Comparison of ENCODE assay signal across 21 cellular contexts in genomic region chr12:70948976-70949336, GRCh38. TPM values are rescaled to one million over a fixed set of nuclear protein-coding genes. Genes with fewer than 3 reads are reported as not detected.
DNase-seq lines count a peak whose midpoint lies in the region; ATAC-seq and TF ChIP-seq lines count a peak whose summit lies in the region.
"Had no signal": no experiment of that assay in that cellular context is flagged by ENCODE, and none has a peak within 500 bp of the region (broad histone marks: within the 10 kb centered on the region; RNA-seq: fewer than 3 reads in every experiment).

No MANE protein-coding gene starts in this region.

- H3K4me2 ChIP-seq in SK-N-SH: no peak overlapping the region

- H3K36me3 ChIP-seq in SK-N-SH (replicated peaks in 1 of 2; ENCODE audit: control insufficient read depth in 1 of 2, insufficient read depth in 2 of 2, low read length in 1 of 2) (no peaks in the 10 kb centered on the region), gastroesophageal sphincter (no peaks in the 10 kb centered on the region), aorta (ENCODE audit: control insufficient read depth in 1 of 2, insufficient read depth in 2 of 2, low read length in 1 of 2) (no peaks in the 10 kb centered on the region)

- no peaks in the 10 kb centered on the region for H3K4me1 Mint-ChIP-seq in activated naive CD4-positive, alpha-beta T cell treated with anti-CD3 and anti-CD28 coated beads, Interleukin-2, amount 10 ng/mL, durations not matched to agents 7 days and 5 days
- H3K4me1 Mint-ChIP-seq: brain; stimulated activated naive CD8-positive, alpha-beta T cell treated with anti-CD3 and anti-CD28 coated beads, Interleukin-15, amount 100 ng/mL, for 72 hours had no signal

- intact Hi-C loops in aorta (cut with DNase I): no loop called here

- no peak overlapping the region for H3K4me3 Mint-ChIP-seq in activated naive CD4-positive, alpha-beta T cell treated with anti-CD3 and anti-CD28 coated beads, Interleukin-2, amount 10 ng/mL, durations not matched to agents 7 days and 5 days
- H3K4me3 Mint-ChIP-seq: brain; dendritic cell treated with granulocyte-macrophage colony-stimulating factor and Interleukin-4, amounts not matched to agents 40 ng/mL and 50 ng/mL, for 4 days; nephron; stimulated activated naive CD8-positive, alpha-beta T cell treated with anti-CD3 and anti-CD28 coated beads, Interleukin-15, amount 100 ng/mL, for 72 hours had no signal

- ATAC-seq in SK-N-SH treated with all-trans-retinoic acid at 6 μM for 48 hours: no peak
- peak; percentile 84 for ATAC-seq in gastroesophageal sphincter
- ATAC-seq in aorta (ENCODE audit: low FRiP score): peak; percentile 87
- ATAC-seq: stimulated activated naive CD8-positive, alpha-beta T cell treated with anti-CD3 and anti-CD28 coated beads, Interleukin-15, amount 100 ng/mL, for 72 hours had no signal

- H3K4me3 ChIP-seq in SK-N-SH (ENCODE audit: low read depth in 2 of 2, low read length in 1 of 2) (no peak overlapping the region), gastroesophageal sphincter (no peak overlapping the region), aorta (ENCODE audit: low read length in 2 of 2) (no peak overlapping the region)

- no peak for TF ChIP-seq EP300 in SK-N-SH (IDR thresholded peaks at IDR 0.05; ENCODE audit: borderline replicate concordance in 1 of 2, low read depth in 1 of 2, low read length in 1 of 2)
- no peak for TF ChIP-seq EP300 in gastroesophageal sphincter (IDR thresholded peaks at IDR 0.05)

- no peaks in the 10 kb centered on the region for H3F3A ChIP-seq in SK-N-SH (replicated peaks; ENCODE audit: insufficient read depth)

- CTCF ChIA-PET in SK-N-SH (lab: Yijun Ruan, JAX): interaction anchor here (0.7 to 0.9 kb wide), 2 partner anchors 95 to 687 kb away, joined by 3 to 4 read pairs; no protein-coding TSS in a partner anchor
- CTCF ChIA-PET in activated naive CD4-positive, alpha-beta T cell treated with anti-CD3 and anti-CD28 coated beads, Interleukin-2, amount 10 ng/mL, durations not matched to agents 7 days and 5 days (lab: Charles Lee): no interaction called here

- H3K27ac ChIP-seq in SK-N-SH (ENCODE audit: low read depth in 2 of 2, low read length in 1 of 2) (no peak overlapping the region), gastroesophageal sphincter (no peak overlapping the region), aorta (ENCODE audit: low read depth in 1 of 2, low read length in 2 of 2) (no peak overlapping the region)

- no peak overlapping the region for H3K27ac Mint-ChIP-seq in activated naive CD4-positive, alpha-beta T cell treated with anti-CD3 and anti-CD28 coated beads, Interleukin-2, amount 10 ng/mL, durations not matched to agents 7 days and 5 days
- H3K27ac Mint-ChIP-seq: brain; dendritic cell treated with granulocyte-macrophage colony-stimulating factor and Interleukin-4, amounts not matched to agents 40 ng/mL and 50 ng/mL, for 4 days had no signal

- H3K9me3 ChIP-seq in SK-N-SH (no peaks in the 10 kb centered on the region), gastroesophageal sphincter (no peaks in the 10 kb centered on the region), aorta (ENCODE audit: control insufficient read depth, low read length) (no peaks in the 10 kb centered on the region)

- no peaks in the 10 kb centered on the region for H3K36me3 Mint-ChIP-seq in activated naive CD4-positive, alpha-beta T cell treated with anti-CD3 and anti-CD28 coated beads, Interleukin-2, amount 10 ng/mL, durations not matched to agents 7 days and 5 days
- H3K36me3 Mint-ChIP-seq: brain had no signal

- POLR2A ChIA-PET in SK-N-SH (lab: Yijun Ruan, JAX): no interaction called here

- peaks cover 9% of the 10 kb centered on the region for H3K9me3 Mint-ChIP-seq in activated naive CD4-positive, alpha-beta T cell treated with anti-CD3 and anti-CD28 coated beads, Interleukin-2, amount 10 ng/mL, durations not matched to agents 7 days and 5 days
- H3K9me3 Mint-ChIP-seq: dendritic cell treated with granulocyte-macrophage colony-stimulating factor and Interleukin-4, amounts not matched to agents 40 ng/mL and 50 ng/mL, for 4 days; nephron had no signal

- H3K9me2 ChIP-seq in SK-N-SH: no peaks in the 10 kb centered on the region

- in situ Hi-C loops in KBM-7 (cut with MboI; ENCODE audit: low pct_unique_long_range_greater_than_20kb, low sequenced_read_pairs): no loop called here

- H2AFZ ChIP-seq in SK-N-SH (ENCODE audit: low read depth): no peak overlapping the region

- no peaks in the 10 kb centered on the region for H3K27me3 Mint-ChIP-seq in activated naive CD4-positive, alpha-beta T cell treated with anti-CD3 and anti-CD28 coated beads, Interleukin-2, amount 10 ng/mL, durations not matched to agents 7 days and 5 days
- H3K27me3 Mint-ChIP-seq: brain; dendritic cell treated with granulocyte-macrophage colony-stimulating factor and Interleukin-4, amounts not matched to agents 40 ng/mL and 50 ng/mL, for 4 days; stimulated activated naive CD8-positive, alpha-beta T cell treated with anti-CD3 and anti-CD28 coated beads, Interleukin-15, amount 100 ng/mL, for 72 hours had no signal

- TF ChIP-seq POLR2A in gastroesophageal sphincter (IDR thresholded peaks at IDR 0.05): no peak

- H3K4me1 ChIP-seq in SK-N-SH (ENCODE audit: control insufficient read depth in 1 of 2, insufficient read depth in 2 of 2, low read depth in 1 of 2, low read length in 1 of 2) (no peaks in the 10 kb centered on the region), gastroesophageal sphincter (no peaks in the 10 kb centered on the region), aorta (ENCODE audit: control insufficient read depth in 1 of 2, insufficient read depth in 2 of 2, low read length in 2 of 2) (peaks cover 0 to 8% of the 10 kb centered on the region in 2 donors)

- H3K27me3 ChIP-seq in SK-N-SH (ENCODE audit: insufficient read depth) (no peaks in the 10 kb centered on the region), gastroesophageal sphincter (no peaks in the 10 kb centered on the region), aorta (ENCODE audit: control insufficient read depth in 1 of 2, insufficient read depth in 2 of 2, low read length in 1 of 2) (no peaks in the 10 kb centered on the region)

- TF ChIP-seq RAD21 in SK-N-SH (IDR thresholded peaks at IDR 0.05; ENCODE audit: low read length): peak; percentile 11; the same call in 1 of the 2 replicates

- no peaks in the 10 kb centered on the region for H4K20me1 ChIP-seq in SK-N-SH (ENCODE audit: insufficient read depth)

- TF ChIP-seq CTCF in SK-N-SH (IDR thresholded peaks at IDR 0.05) (no peak), gastroesophageal sphincter (IDR thresholded peaks at IDR 0.05) (peak in 1 of 4 experiments; percentile 29)

- DNase-seq in SK-N-SH: no peak
- peak; percentile 18 for DNase-seq in mucosa of gallbladder (ENCODE audit: low spot score)
- DNase-seq in aorta: no peak
- no peak for DNase-seq in activated naive CD4-positive, alpha-beta T cell treated with anti-CD3 and anti-CD28 coated beads, Interleukin-2, amount 10 ng/mL, durations not matched to agents 7 days and 5 days
- no peak for DNase-seq in KBM-7
- no peak for DNase-seq in activated CD4-positive, alpha-beta T cell treated with anti-CD3 and anti-CD28 coated beads, Interleukin-2, amount 50 U/mL, for 1 hour
- DNase-seq: 8988T; activated CD4-positive, alpha-beta T cell treated with anti-CD3 and anti-CD28 coated beads for 48 hours; COR-L47; Karpas-422; NCI-H1105; NCI-H526; SHP77 treated with DMSO at 0.1 percent for 48 hours; stimulated activated CD4-positive, alpha-beta T cell treated with anti-CD3 and anti-CD28 coated beads, Interleukin-4, amount 100 ng/mL, for 24 hours; stimulated activated naive CD8-positive, alpha-beta T cell treated with anti-CD3 and anti-CD28 coated beads, Interleukin-15, amount 100 ng/mL, for 72 hours had no signal

- H3K9ac ChIP-seq in SK-N-SH: no peak overlapping the region

- H3K79me2 ChIP-seq in SK-N-SH (ENCODE audit: insufficient read depth): no peaks in the 10 kb centered on the region

TF ChIP-seq in SK-N-SH, 30 proteins besides CTCF, POLR2A, EP300 and RAD21 (continues in another document):
- TF ChIP-seq MAX (IDR thresholded peaks at IDR 0.05; ENCODE audit: low read depth) (no peak), JUND (IDR thresholded peaks at IDR 0.05) (no peak), MEF2A (IDR thresholded peaks at IDR 0.05; ENCODE audit: borderline replicate concordance, low read depth) (no peak), SMC3 (IDR thresholded peaks at IDR 0.05; ENCODE audit: low read depth, low read length) (no peak)

TF ChIP-seq in SK-N-SH treated with all-trans-retinoic acid at 6 μM for 48 hours, 23 proteins besides CTCF, POLR2A, EP300 and RAD21 (continues in another document):
- TF ChIP-seq ZNF565 (CRISPR knock-in tag; conservative IDR thresholded peaks at IDR 0.05; ENCODE audit: low read depth): no peak
- TF ChIP-seq ZNF70 (CRISPR knock-in tag; IDR thresholded peaks at IDR 0.05): no peak
- no peak for TF ChIP-seq TOX (CRISPR knock-in tag; IDR thresholded peaks at IDR 0.05; ENCODE audit: borderline replicate concordance)
- no peak for TF ChIP-seq ISL1 (CRISPR knock-in tag; IDR thresholded peaks at IDR 0.05)
- TF ChIP-seq PPARA (CRISPR knock-in tag; IDR thresholded peaks at IDR 0.05; ENCODE audit: borderline replicate concordance): no peak
- TF ChIP-seq ZFP3 (CRISPR knock-in tag; IDR thresholded peaks at IDR 0.05): no peak
- no peak for TF ChIP-seq CSRNP3 (CRISPR knock-in tag; IDR thresholded peaks at IDR 0.05)
- no peak for TF ChIP-seq SNAI2 (CRISPR knock-in tag; IDR thresholded peaks at IDR 0.05)
- TF ChIP-seq CSDC2 (CRISPR knock-in tag; IDR thresholded peaks at IDR 0.05): no peak
- TF ChIP-seq ZNF8 (CRISPR knock-in tag; IDR thresholded peaks at IDR 0.05): no peak
- no peak for TF ChIP-seq TCF4 (CRISPR knock-in tag; IDR thresholded peaks at IDR 0.05; ENCODE audit: borderline replicate concordance)
- no peak for TF ChIP-seq ZC3H10 (CRISPR knock-in tag; IDR thresholded peaks at IDR 0.05)
- no peak for TF ChIP-seq RARB (CRISPR knock-in tag; IDR thresholded peaks at IDR 0.05)

RNA-seq across cellular contexts. Expression of gene PTPRR, which starts 28.4 kb away (rescaled TPM):
- 1.4 and 5.5 TPM in 2 replicates for polyA plus RNA-seq in SK-N-SH (2012; rRNA removed)
- 4.7 and 6.6 TPM in 2 replicates for polyA plus RNA-seq in SK-N-SH (2012; cell fraction: cytosol; rRNA removed)
- 1.3 and 2.5 TPM in 2 replicates for polyA plus RNA-seq in SK-N-SH (2012; cell fraction: nucleus; rRNA removed)
- under 1 TPM; 0.12 to 0.67 (median 0.45) TPM for total RNA-seq in gastroesophageal sphincter
- 7.7 TPM for total RNA-seq in mucosa of gallbladder
- under 1 TPM; 0.45 to 0.49 TPM for total RNA-seq in aorta
- 1 to 10 TPM in 1 of 2 donors, under 1 TPM in 1; 0.23 to 1.8 TPM for polyA plus RNA-seq in aorta
- total RNA-seq: T-helper 1 cell treated with Interleukin-12 subunit alpha and Interleukin-12 subunit beta and Interleukin-4 antibody, amounts not matched to agents 30 ng/mL and 1 ng/mL, for 36 hours had no signal
